ENCODE assay signal across 22 cellular contexts in the genomic region with DNA sequence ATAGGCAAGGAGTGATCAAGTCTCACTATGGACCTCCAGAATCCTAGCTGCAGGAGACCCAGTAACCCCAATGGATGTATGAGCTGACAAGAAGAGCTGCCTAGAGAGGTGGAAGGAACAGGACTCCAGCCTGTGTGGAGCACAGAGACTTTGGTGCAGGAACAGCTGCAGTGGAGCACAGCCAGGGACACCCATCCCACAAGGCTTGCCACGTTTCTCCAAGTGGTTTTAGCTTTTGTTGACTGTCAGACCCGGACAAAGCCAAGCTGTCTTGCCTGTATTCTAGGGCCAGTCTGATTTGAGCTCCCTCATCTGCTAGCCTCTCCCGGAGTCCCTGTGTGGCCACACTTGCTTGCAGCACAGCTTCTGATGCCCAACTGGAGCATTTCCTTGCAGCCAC.
DNase-seq lines count a peak whose midpoint lies in the region; ATAC-seq, FAIRE-seq and TF ChIP-seq lines count a peak whose summit lies in the region.
"Had no signal": no experiment of that assay in that cellular context is flagged by ENCODE, and none has a peak within 500 bp of the region (broad histone marks: within the 10 kb centered on the region; RNA-seq: fewer than 3 reads in every experiment).

No MANE protein-coding gene starts in this region.

- no peak overlapping the region for H4K5ac ChIP-seq in IMR-90 (ENCODE audit: low read depth, low read length)
- H4K5ac ChIP-seq in H1 (ENCODE audit: insufficient read length, low read depth, low read length): no peak overlapping the region

- H3K79me1 ChIP-seq in IMR-90 (ENCODE audit: low read depth in 1 of 2, low read length in 2 of 2): no peaks in the 10 kb centered on the region; a peak in 1 of 4 replicates
- no peaks in the 10 kb centered on the region for H3K79me1 ChIP-seq in H1 (ENCODE audit: low read depth, low read length)

- FAIRE-seq in H1 (lab: Jason Lieb, UNC): no peak
- FAIRE-seq: A204.1, D721Med, G401.6, GM12891, GM19239 had no signal

- H3K18ac ChIP-seq in IMR-90 (ENCODE audit: low read depth, low read length) (no peak overlapping the region), H1 (ENCODE audit: extremely low read depth, low read length) (no peak overlapping the region; the same call in 1 of the 2 replicates)

- H2BK20ac ChIP-seq in IMR-90 (ENCODE audit: low read depth, low read length) (0 out of 2 replicates have a peak overlapping the region, but pooled peaks have one; percentile 34), H1 (ENCODE audit: low read length) (no peak overlapping the region)

- H3K23me2 ChIP-seq in H1 (ENCODE audit: low read depth, low read length): no peaks in the 10 kb centered on the region

- ATAC-seq in Right ventricle myocardium superior (ENCODE audit: poor library complexity) (no peak), IMR-90 (ENCODE audit: low read depth) (no peak), upper lobe of right lung (no peak)
- ATAC-seq: CD8-positive, alpha-beta T cell had no signal

- H3K4ac ChIP-seq in IMR-90 (ENCODE audit: low read depth, low read length): peak overlapping the region; percentile 43; the same call in 1 of the 2 replicates
- no peak overlapping the region for H3K4ac ChIP-seq in H1 (replicated peaks; ENCODE audit: insufficient read length, low read depth, low read length)

- DNase-seq in left ventricle myocardium inferior: peak; percentile 17
- DNase-seq in Right ventricle myocardium superior: no peak
- DNase-seq in IMR-90: no peak
- DNase-seq in H1 (ENCODE audit: low read depth in 1 of 2, low spot score in 2 of 2): no peak
- DNase-seq in AG20443 (ENCODE audit: low spot score): no peak
- no peak for DNase-seq in upper lobe of right lung
- DNase-seq: 8988T; ACHN; AML-193; Caco-2; Calu3; CD4-positive, alpha-beta T cell; CD8-positive, alpha-beta T cell; DMS79 treated with DMSO at 0.1 percent for 48 hours; GF-D8 had no signal

- H2AK5ac ChIP-seq in IMR-90 (ENCODE audit: low read depth, low read length): no peak overlapping the region; the same call in 1 of the 2 replicates
- peak overlapping the region; percentile 99; the same call in 1 of the 2 replicates for H2AK5ac ChIP-seq in H1 (ENCODE audit: low read depth, low read length)

- TF ChIP-seq POLR2A in IMR-90 (IDR thresholded peaks at IDR 0.05; ENCODE audit: low read depth, low read length): no peak
- TF ChIP-seq POLR2A in H1 (IDR thresholded peaks at IDR 0.05; ENCODE audit: control extremely low read depth in 1 of 2, low read depth in 2 of 2, low read length in 2 of 2): no peak

- H3K36me3 ChIP-seq in left ventricle myocardium inferior (no peaks in the 10 kb centered on the region), IMR-90 (ENCODE audit: control insufficient read depth, insufficient read depth, low read length) (no peaks in the 10 kb centered on the region), H1 (ENCODE audit: control insufficient read depth in 2 of 4, insufficient read depth in 4 of 4, low read length in 3 of 4) (no peaks in the 10 kb centered on the region; a peak in 1 of 8 replicates), upper lobe of right lung (no peaks in the 10 kb centered on the region)
- H3K36me3 ChIP-seq: BLaER1 treated with 17β-estradiol and CSF1 and Interleukin-3, amounts not matched to agents 10 nM and 100 nM had no signal

- TF ChIP-seq RAD21 in IMR-90 (IDR thresholded peaks at IDR 0.05; ENCODE audit: low read length) (no peak), H1 (IDR thresholded peaks at IDR 0.05 in 1 of 2, conservative IDR thresholded peaks at IDR 0.05 in 1 of 2; ENCODE audit: low read depth in 2 of 2, low read length in 2 of 2) (no peak)

- dilution Hi-C loops in IMR-90 (cut with HindIII; ENCODE audit: low sequenced_read_pairs, unreplicated experiment): no loop called here

- CTCF ChIA-PET in IMR-90 (lab: Yijun Ruan, JAX) (no interaction called here), H1 (lab: Charles Lee; ENCODE audit: partially characterized antibody) (interaction anchor here (0.8 to 2.0 kb wide), 5 partner anchors 8 to 1295 kb away, joined by 3 to 6 read pairs (median 4); no protein-coding TSS in a partner anchor)

- H3K4me2 ChIP-seq in IMR-90 (ENCODE audit: low read depth, low read length) (no peak overlapping the region), H1 (ENCODE audit: insufficient read depth in 1 of 2, low read depth in 2 of 2, low read length in 2 of 2) (no peak overlapping the region)
- H3K4me2 ChIP-seq: BLaER1 treated with 17β-estradiol and CSF1 and Interleukin-3, amounts not matched to agents 10 nM and 100 nM had no signal

- no peak overlapping the region for H2BK5ac ChIP-seq in IMR-90 (ENCODE audit: low read depth, low read length, poor library complexity, severe bottlenecking)
- peak overlapping the region; percentile 66; the same call in 1 of the 2 replicates for H2BK5ac ChIP-seq in H1 (ENCODE audit: low read depth, low read length)

- H3K9ac ChIP-seq in IMR-90 (ENCODE audit: low read depth, low read length): no peak overlapping the region
- no peak overlapping the region; a peak in 1 of 7 replicates for H3K9ac ChIP-seq in H1 (replicated peaks in 1 of 4; ENCODE audit: extremely low read depth in 1 of 4, low read depth in 3 of 4, low read length in 3 of 4)
- H3K9ac ChIP-seq: BLaER1 treated with 17β-estradiol and CSF1 and Interleukin-3, amounts not matched to agents 10 nM and 100 nM had no signal

- H3K56ac ChIP-seq in IMR-90 (ENCODE audit: extremely low read depth, insufficient read depth, low read length) (no peak overlapping the region), H1 (replicated peaks; ENCODE audit: insufficient read length, low read depth, low read length) (no peak overlapping the region)

- H4K91ac ChIP-seq in IMR-90 (ENCODE audit: insufficient read depth, low read depth, low read length) (no peak overlapping the region), H1 (replicated peaks; ENCODE audit: insufficient read length, low read length) (no peak overlapping the region)

- in situ Hi-C loops in IMR-90 (cut with MboI; ENCODE audit: low sequenced_read_pairs): no loop called here

- H3K9me1 ChIP-seq in IMR-90 (ENCODE audit: insufficient read depth, low read length): no peaks in the 10 kb centered on the region

- POLR2A ChIA-PET in IMR-90 (lab: Charles Lee; ENCODE audit: unreplicated experiment) (no interaction called here), H1 (lab: Charles Lee; ENCODE audit: partially characterized antibody) (no interaction called here)

- H3K4me1 ChIP-seq in left ventricle myocardium inferior: peaks cover 9% of the 10 kb centered on the region
- no peaks in the 10 kb centered on the region for H3K4me1 ChIP-seq in IMR-90 (ENCODE audit: control insufficient read depth, insufficient read depth, low read length)
- H3K4me1 ChIP-seq in H1 (replicated peaks in 1 of 4; ENCODE audit: control insufficient read depth in 3 of 4, insufficient read depth in 4 of 4, low read length in 3 of 4): peaks cover 0 to 3% (median 0%) of the 10 kb centered on the region in 4 experiments; a peak in 1 of 7 replicates
- H3K4me1 ChIP-seq in upper lobe of right lung: no peaks in the 10 kb centered on the region
- H3K4me1 ChIP-seq: Caco-2 had no signal

- H2AFZ ChIP-seq in IMR-90 (replicated peaks; ENCODE audit: low read length, poor library complexity) (no peak overlapping the region), H1 (ENCODE audit: low read length) (no peak overlapping the region)

- BruUV-seq in IMR-90 (replicated peaks; lab: Mats Ljungman, UMichigan): no TSS peak

- no peak overlapping the region for H2BK12ac ChIP-seq in H1 (ENCODE audit: low read depth, low read length)

- no peaks in the 10 kb centered on the region for H3K27me3 ChIP-seq in left ventricle myocardium inferior (ENCODE audit: low read depth)
- no peaks in the 10 kb centered on the region for H3K27me3 ChIP-seq in IMR-90 (ENCODE audit: control insufficient read depth, insufficient read depth, low read length)
- no peaks in the 10 kb centered on the region for H3K27me3 ChIP-seq in H1 (replicated peaks in 1 of 4; ENCODE audit: control insufficient read depth in 3 of 4, extremely low read depth in 1 of 4, insufficient read depth in 3 of 4, low read length in 3 of 4)
- no peaks in the 10 kb centered on the region for H3K27me3 ChIP-seq in upper lobe of right lung
- H3K27me3 ChIP-seq: BLaER1 treated with 17β-estradiol and CSF1 and Interleukin-3, amounts not matched to agents 10 nM and 100 nM had no signal

- TF ChIP-seq EP300 in H1 (IDR thresholded peaks at IDR 0.05; ENCODE audit: borderline replicate concordance in 1 of 2, low read depth in 2 of 2, low read length in 2 of 2): no peak

- no peak overlapping the region for H2AK9ac ChIP-seq in IMR-90 (replicated peaks; ENCODE audit: low read depth, low read length, poor library complexity)

- H3K27ac ChIP-seq in left ventricle myocardium inferior (replicated peaks) (no peak overlapping the region), IMR-90 (ENCODE audit: insufficient read depth, low read length) (no peak overlapping the region), H1 (ENCODE audit: low read depth, low read length) (no peak overlapping the region), upper lobe of right lung (no peak overlapping the region)
- H3K27ac ChIP-seq: BLaER1 treated with 17β-estradiol and CSF1 and Interleukin-3, amounts not matched to agents 10 nM and 100 nM; C4-2B had no signal

- TF ChIP-seq CTCF in left ventricle myocardium inferior (IDR thresholded peaks at IDR 0.05; ENCODE audit: borderline replicate concordance) (no peak), IMR-90 (conservative IDR thresholded peaks at IDR 0.05; ENCODE audit: low read depth, low read length) (no peak), H1 (IDR thresholded peaks at IDR 0.05; ENCODE audit: control extremely low read depth in 1 of 3, insufficient read depth in 1 of 3, low read depth in 1 of 3, low read length in 3 of 3) (no peak), upper lobe of right lung (IDR thresholded peaks at IDR 0.05) (no peak)

- H3K14ac ChIP-seq in IMR-90 (replicated peaks; ENCODE audit: low read depth, low read length) (no peak overlapping the region), H1 (ENCODE audit: insufficient read length) (no peak overlapping the region)

- 0 out of 4 replicates have a peak overlapping the region, but pooled peaks of 1 of the 2 experiments have one; percentile 47 for H4K8ac ChIP-seq in IMR-90 (ENCODE audit: low read depth in 2 of 2, low read length in 2 of 2)
- H4K8ac ChIP-seq in H1 (ENCODE audit: extremely low read depth, insufficient read depth, low read length): no peak overlapping the region

- H3K9me3 ChIP-seq in left ventricle myocardium inferior (replicated peaks): peaks cover 13% of the 10 kb centered on the region
- peaks cover 5% of the 10 kb centered on the region for H3K9me3 ChIP-seq in IMR-90 (ENCODE audit: control insufficient read depth, insufficient read depth, low read length)
- H3K9me3 ChIP-seq in H1 (ENCODE audit: insufficient read depth in 2 of 2, low read depth in 1 of 2, low read length in 1 of 2): no peaks in the 10 kb centered on the region
- no peaks in the 10 kb centered on the region for H3K9me3 ChIP-seq in upper lobe of right lung
- H3K9me3 ChIP-seq: Caco-2 had no signal

- intact Hi-C loops in left ventricle myocardium inferior (cut with micrococcal nuclease) (no loop called here), Right ventricle myocardium superior (cut with DNase I) (no loop called here), IMR-90 (cut with micrococcal nuclease) (no loop called here), upper lobe of right lung (cut with DNase I) (no loop called here)

- H4K20me1 ChIP-seq in IMR-90 (ENCODE audit: insufficient read depth, low read length): no peaks in the 10 kb centered on the region
- no peaks in the 10 kb centered on the region for H4K20me1 ChIP-seq in H1 (replicated peaks in 1 of 2; ENCODE audit: control insufficient read depth in 1 of 2, insufficient read depth in 2 of 2, low read length in 2 of 2)
- H4K20me1 ChIP-seq: BLaER1 treated with 17β-estradiol and CSF1 and Interleukin-3, amounts not matched to agents 10 nM and 100 nM had no signal

- H3K23ac ChIP-seq in IMR-90 (ENCODE audit: low read depth, low read length) (no peak overlapping the region), H1 (ENCODE audit: insufficient read length) (no peak overlapping the region)

- no peaks in the 10 kb centered on the region for H3K79me2 ChIP-seq in H1 (ENCODE audit: control insufficient read depth in 1 of 2, insufficient read depth in 2 of 2, low read length in 2 of 2)

- H3K4me3 ChIP-seq in left ventricle myocardium inferior: no peak overlapping the region
- H3K4me3 ChIP-seq in IMR-90 (ENCODE audit: insufficient read depth, low read depth, low read length): no peak overlapping the region
- H3K4me3 ChIP-seq in H1 (ENCODE audit: extremely low read depth in 1 of 4, insufficient read depth in 2 of 4, low read depth in 3 of 4, low read length in 4 of 4): no peak overlapping the region
- H3K4me3 ChIP-seq in upper lobe of right lung: no peak overlapping the region
- H3K4me3 ChIP-seq: BLaER1 treated with 17β-estradiol and CSF1 and Interleukin-3, amounts not matched to agents 10 nM and 100 nM had no signal

- 77% methylated on average over 3 of the region's 3 CpGs; no CpG with 5 or more reads in 1 of the 2 experiments for WGBS in IMR-90 (ENCODE audit: extremely low coverage in 2 of 2, insufficient read length in 1 of 2), 2 experiments
- WGBS in H1 (ENCODE audit: extremely low coverage in 1 of 2, insufficient coverage in 1 of 2, insufficient read length in 1 of 2, insufficient replicate concordance in 2 of 2, low coverage in 1 of 2, low lambda C conversion rate in 2 of 2, missing lambda C conversion rate in 1 of 2), 2 experiments: 85% methylated on average over 3 of the region's 3 CpGs; no CpG with 5 or more reads in 1 of the 2 experiments

- H2BK15ac ChIP-seq in IMR-90 (ENCODE audit: low read depth, low read length) (no peak overlapping the region), H1 (ENCODE audit: low read length) (no peak overlapping the region)

- H2BK120ac ChIP-seq in IMR-90 (ENCODE audit: low read depth, low read length) (no peak overlapping the region; the same call in 1 of the 2 replicates), H1 (replicated peaks; ENCODE audit: low read depth, low read length) (no peak overlapping the region)
